In the genomic region with DNA sequence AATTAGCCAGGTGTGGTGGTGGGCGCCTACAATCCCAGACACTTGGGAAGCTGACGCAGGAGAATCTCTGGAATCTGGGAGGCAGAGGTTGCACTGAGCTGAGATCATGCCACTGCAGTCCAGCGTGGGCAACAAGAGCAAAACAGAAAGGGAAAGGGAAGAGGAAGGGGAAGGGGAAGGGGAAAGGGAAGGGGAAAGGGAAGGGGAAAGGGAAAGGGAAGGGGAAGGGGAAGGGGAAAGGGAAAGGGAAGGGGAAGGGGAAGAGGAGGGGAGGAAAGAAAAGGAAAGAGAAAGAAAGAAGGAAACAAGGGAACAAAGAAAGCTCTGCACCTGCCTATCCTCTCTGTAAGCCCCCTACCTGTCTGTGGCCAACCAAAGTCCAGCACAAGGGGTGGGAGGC, we compare ENCODE assay signal across 11 cellular contexts.
"Had no signal": no experiment of that assay in that cellular context is flagged by ENCODE, and none has a peak within 500 bp of the region (broad histone marks: within the 10 kb centered on the region; RNA-seq: fewer than 3 reads in every experiment).

No MANE protein-coding gene starts in this region.

- H3K9me3 Mint-ChIP-seq: H9 had no signal

- DNase-seq: GM23248, GOT3, H7, H9, HCEC 1CT, HFFc6 had no signal

- ATAC-seq: GM23338, HCT116 had no signal

- H3K27ac Mint-ChIP-seq: GM23338, HFFc6 had no signal

- H3K4me3 Mint-ChIP-seq: GM23338, H9, HFFc6 had no signal

- H2AFZ ChIP-seq: GM23248, GM23338 had no signal

- H3K27ac ChIP-seq: GM23248 had no signal

- H3K9ac ChIP-seq: GM23248 had no signal

- H3K4me2 ChIP-seq: GM23338 had no signal

- H3K4me1 ChIP-seq: HAP-1 had no signal

- FAIRE-seq: H1, H54 had no signal

- H3K4me3 ChIP-seq: GM23248, GM23338, HAP-1 had no signal

- H3K36me3 ChIP-seq: HAP-1 had no signal

- H3K9me3 ChIP-seq: HAP-1 had no signal
